Comparison of ENCODE assay signal across 7 cellular contexts in the genomic region with DNA sequence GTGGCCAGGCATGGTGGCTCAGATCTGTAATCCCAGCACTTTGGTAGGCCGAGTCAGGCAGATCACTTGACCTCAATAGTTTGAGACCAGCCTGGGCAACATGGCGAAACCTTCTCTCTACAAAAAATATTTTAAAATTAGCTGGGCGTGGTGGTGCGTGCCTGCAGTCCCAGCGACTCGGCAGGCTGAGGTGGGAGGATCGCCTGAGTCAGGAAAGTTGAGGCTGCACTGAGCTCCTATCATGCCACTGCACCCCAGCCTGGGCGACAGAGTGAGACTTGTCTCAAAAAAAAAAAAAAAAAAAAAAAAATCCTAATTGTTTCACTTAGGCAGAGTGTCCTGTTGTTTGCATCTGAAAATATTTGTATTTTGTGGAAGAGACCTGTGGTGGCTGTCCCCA. TPM values are rescaled to one million over a fixed set of nuclear protein-coding genes. Genes with fewer than 3 reads are reported as not detected.
"Had no signal": no experiment of that assay in that cellular context is flagged by ENCODE, and none has a peak within 500 bp of the region (broad histone marks: within the 10 kb centered on the region; RNA-seq: fewer than 3 reads in every experiment).

No MANE protein-coding gene starts in this region.

RNA-seq across cellular contexts. Expression of a gene that starts 6.7 kb away (rescaled TPM):
- total RNA-seq: GM23248, GM23338, H1, H4, H7, H9, HFFc6 had no signal
- polyA plus RNA-seq: GM23248, GM23338, H1 had no signal

RNA-seq across cellular contexts. Expression of a gene that starts 17.9 kb away (rescaled TPM):
- total RNA-seq: GM23248, GM23338, H1, H4, H7, H9, HFFc6 had no signal
- polyA plus RNA-seq: GM23248, GM23338, H1 had no signal
